8 cellular contexts compared by ENCODE assay signal in genomic region chr1:34929497-34929852, GRCh38. TPM values are rescaled to one million over a fixed set of nuclear protein-coding genes. Genes with fewer than 3 reads are reported as not detected.
DNase-seq lines count a peak whose midpoint lies in the region; ATAC-seq and TF ChIP-seq lines count a peak whose summit lies in the region.

TSS of gene DLGAP3 (minus strand) at chr1:34929650. CDS start at chr1:34905383, 24,267 bp downstream.

- peak within 1 kb of the TSS; percentile 97 for H3K4me3 Mint-ChIP-seq in glutamatergic neuron (ENCODE audit: unreplicated experiment)

- no peak for ATAC-seq in HG03039 (IDR thresholded peaks at IDR 0.05; ENCODE audit: unreplicated experiment)
- no peak for ATAC-seq in GM18868 (IDR thresholded peaks at IDR 0.05; ENCODE audit: unreplicated experiment)

- peaks cover 14% of the 10 kb centered on the region for H3K4me1 ChIP-seq in SJSA1 (replicated peaks)
- H3K4me1 ChIP-seq in spleen = peaks cover 4 to 29% (median 17%) of the 10 kb centered on the region in 6 donors

- H3K27me3 ChIP-seq in SJSA1 (replicated peaks) (peaks cover 60% of the 10 kb centered on the region), spleen (replicated peaks in 1 of 7) (peaks cover 4 to 71% (median 56%) of the 10 kb centered on the region in 7 donors)

- WGBS in spleen, 5 donors = 0 to 2% (median 1%) methylated on average over 22 to 50 of the region's 50 CpGs; no CpG with 5 or more reads in 1 of the 5 donors

- H3K27ac ChIP-seq in SJSA1 = no peak within 1 kb of the TSS
- no peak within 1 kb of the TSS for H3K27ac ChIP-seq in spleen

- H3K4me1 Mint-ChIP-seq in glutamatergic neuron (ENCODE audit: low read depth, unreplicated experiment) = peaks cover 15% of the 10 kb centered on the region

- TF ChIP-seq CTCF in glutamatergic neuron (IDR thresholded peaks at IDR 0.05; ENCODE audit: partially characterized antibody, unreplicated experiment) (no peak), spleen (IDR thresholded peaks at IDR 0.05 in 8 of 11, conservative IDR thresholded peaks at IDR 0.05 in 3 of 11) (no peak)

- peak within 1 kb of the TSS; percentile 90 for H3K27ac Mint-ChIP-seq in glutamatergic neuron (ENCODE audit: unreplicated experiment)

- H3K9me3 Mint-ChIP-seq in glutamatergic neuron (ENCODE audit: unreplicated experiment) = peaks cover 5% of the 10 kb centered on the region

- H3K4me3 ChIP-seq in SJSA1 (peak within 1 kb of the TSS; percentile 23), spleen (peak within 1 kb of the TSS; percentile 34 to 76 (median 44))

- H3K27me3 Mint-ChIP-seq in glutamatergic neuron (ENCODE audit: unreplicated experiment) = peaks cover 4% of the 10 kb centered on the region

- H3K9me3 ChIP-seq in SJSA1 (replicated peaks) (no peaks in the 10 kb centered on the region), spleen (no peaks in the 10 kb centered on the region)

- DNase-seq in activated T-cell treated with anti-CD3 and anti-CD28 coated beads, Interleukin-2, amount 50 U/mL, for 1 hour = peak; percentile 35
- DNase-seq in activated T-cell treated with anti-CD3 and anti-CD28 coated beads, Interleukin-2, amount 50 U/mL, for 48 hours = no peak
- DNase-seq in SJSA1 (ENCODE audit: low read depth in 1 of 2, low spot score in 2 of 2) (peak in 1 of 2 experiments; percentile 22), glutamatergic neuron (peak; percentile 81), spleen (no peak), MV-4-11 (lab: John Stamatoyannopoulos, UW) (no peak)

- intact Hi-C loops in spleen (cut with DNase I; ENCODE audit: low total_unique reads) = no loop called here

- no peaks in the 10 kb centered on the region for H3K36me3 ChIP-seq in SJSA1
- no peaks in the 10 kb centered on the region for H3K36me3 ChIP-seq in spleen

- peaks cover 4% of the 10 kb centered on the region for H3K36me3 Mint-ChIP-seq in glutamatergic neuron (ENCODE audit: unreplicated experiment)

- no peak for TF ChIP-seq POLR2A in spleen (IDR thresholded peaks at IDR 0.05)

RNA-seq across cellular contexts. Expression of gene DLGAP3, which starts in this region (rescaled TPM):
- not detected in 2 replicates for total RNA-seq in SJSA1 (2014; rRNA removed; shearing (Covaris generic))
- total RNA-seq in glutamatergic neuron (ENCODE audit: unreplicated experiment) (44.8 TPM), spleen (1 to 10 TPM; 1.3 to 4.3 (median 2.5) TPM)
- polyA plus RNA-seq in spleen = 1 to 10 TPM in 1 of 3 donors, under 1 TPM in 2; 0.54 to 1.8 (median 0.83) TPM

Comparison
In these comparisons a context has a peak if more than half of its experiments do, and no peak if none do; other contexts are left out.
1. DNase-seq: peak in activated T-cell treated with anti-CD3 and anti-CD28 coated beads, Interleukin-2, amount 50 U/mL, for 1 hour (single experiment) and glutamatergic neuron (single experiment); none in activated T-cell treated with anti-CD3 and anti-CD28 coated beads, Interleukin-2, amount 50 U/mL, for 48 hours (0 of 2), spleen (single experiment) and MV-4-11 (single experiment).